ENCODE assay signal across 27 cellular contexts in the genomic region with DNA sequence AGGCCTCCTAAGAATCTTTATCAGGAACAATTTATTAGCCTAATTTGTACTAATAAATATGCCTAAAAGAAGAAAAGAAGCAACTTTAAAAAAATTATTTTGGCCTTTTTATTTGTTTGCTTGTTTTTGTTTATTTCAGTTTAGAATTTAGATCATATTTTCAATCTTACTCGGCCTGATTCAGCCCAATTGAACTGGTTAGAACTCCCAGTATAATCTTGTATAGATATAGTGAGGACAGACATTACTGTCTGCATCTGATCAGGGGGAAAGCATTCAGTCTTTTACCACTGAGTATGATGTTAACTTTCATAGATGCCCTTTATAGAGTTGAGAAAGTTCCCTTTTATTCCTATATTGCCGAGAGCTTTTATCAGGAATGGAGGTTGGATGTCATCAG. TPM values are rescaled to one million over a fixed set of nuclear protein-coding genes. Genes with fewer than 3 reads are reported as not detected.
"Had no signal": no experiment of that assay in that cellular context is flagged by ENCODE, and none has a peak within 500 bp of the region (broad histone marks: within the 10 kb centered on the region; RNA-seq: fewer than 3 reads in every experiment).

No MANE protein-coding gene starts in this region.

- DNase-seq: colonic mucosa; cortex of kidney; effector CD8-positive, alpha-beta T cell; effector memory CD8-positive, alpha-beta T cell; foreskin keratinocyte; heart left ventricle; hypothalamus; immature natural killer cell; islet precursor cell; kidney; left colon; left ventricle myocardium inferior; lower lobe of right lung; mucosa of descending colon; naive B cell; naive thymus-derived CD8-positive, alpha-beta T cell had no signal

- H3K27me3 Mint-ChIP-seq: dendritic cell treated with granulocyte-macrophage colony-stimulating factor and Interleukin-4, amounts not matched to agents 40 ng/mL and 50 ng/mL, for 4 days had no signal

- H3K4me2 ChIP-seq: hepatocyte had no signal

- H3K27ac ChIP-seq: colonic mucosa, esophagus muscularis mucosa, foreskin keratinocyte, gastroesophageal sphincter, heart left ventricle, hepatocyte, left ventricle myocardium inferior, lower lobe of right lung had no signal

- H3K9me3 Mint-ChIP-seq: dendritic cell treated with granulocyte-macrophage colony-stimulating factor and Interleukin-4, amounts not matched to agents 40 ng/mL and 50 ng/mL, for 4 days; effector memory CD8-positive, alpha-beta T cell; immature natural killer cell; naive thymus-derived CD8-positive, alpha-beta T cell had no signal

- ATAC-seq: effector memory CD8-positive, alpha-beta T cell; foreskin keratinocyte; gastroesophageal sphincter; heart left ventricle; left colon; lower lobe of right lung; mucosa of descending colon; naive thymus-derived CD8-positive, alpha-beta T cell had no signal

- H3K36me3 Mint-ChIP-seq: immature natural killer cell; mesothelial cell of epicardium; naive B cell; naive thymus-derived CD8-positive, alpha-beta T cell had no signal

- FAIRE-seq: endothelial cell of umbilical vein, frontal cortex, kidney had no signal

- H3K79me2 ChIP-seq: hepatocyte had no signal

- H3K27ac Mint-ChIP-seq: dendritic cell treated with granulocyte-macrophage colony-stimulating factor and Interleukin-4, amounts not matched to agents 40 ng/mL and 50 ng/mL, for 4 days; effector memory CD8-positive, alpha-beta T cell; immature natural killer cell; mesothelial cell of epicardium; naive thymus-derived CD8-positive, alpha-beta T cell had no signal

- H2AFZ ChIP-seq: hepatocyte had no signal

- H3K9me3 ChIP-seq: colonic mucosa, esophagus muscularis mucosa, gastroesophageal sphincter, heart left ventricle, lower lobe of right lung, mucosa of descending colon had no signal

- H3K4me1 Mint-ChIP-seq: mesothelial cell of epicardium had no signal

- H3K4me3 ChIP-seq: colonic mucosa, esophagus muscularis mucosa, gastroesophageal sphincter, heart left ventricle, hepatocyte, left ventricle myocardium inferior, lower lobe of right lung, mucosa of descending colon had no signal

- H3K4me1 ChIP-seq: colonic mucosa, esophagus muscularis mucosa, foreskin keratinocyte, gastroesophageal sphincter, left ventricle myocardium inferior, lower lobe of right lung had no signal

- H3K36me3 ChIP-seq: colonic mucosa, esophagus muscularis mucosa, gastroesophageal sphincter, heart left ventricle, left ventricle myocardium inferior, lower lobe of right lung had no signal

- H3K4me3 Mint-ChIP-seq: dendritic cell treated with granulocyte-macrophage colony-stimulating factor and Interleukin-4, amounts not matched to agents 40 ng/mL and 50 ng/mL, for 4 days; effector memory CD8-positive, alpha-beta T cell; immature natural killer cell; mesothelial cell of epicardium; naive B cell; naive thymus-derived CD8-positive, alpha-beta T cell had no signal

- H3K27me3 ChIP-seq: colonic mucosa, esophagus muscularis mucosa, gastroesophageal sphincter, hepatocyte had no signal

RNA-seq across cellular contexts. Expression of gene CSTA, which starts 56.0 kb away (rescaled TPM):
- total RNA-seq: dermis microvascular lymphatic vessel endothelial cell; endothelial cell of umbilical vein; epithelial cell of proximal tubule; fibroblast of villous mesenchyme; frontal cortex; hepatocyte; lung microvascular endothelial cell; mesothelial cell of epicardium; naive thymus-derived CD8-positive, alpha-beta T cell had no signal
- polyA plus RNA-seq: endothelial cell of umbilical vein had no signal
